1 cellular context compared by ENCODE assay signal in genomic region chr20:32474967-32475819, GRCh38.
TF ChIP-seq lines count a peak whose summit lies in the region.

No MANE protein-coding gene starts in this region.

TF ChIP-seq in HepG2, 621 proteins besides CTCF, POLR2A, EP300 and RAD21 (continued from another document and continues in another):
- TF ChIP-seq ZFP36L2 (CRISPR knock-in tag; IDR thresholded peaks at IDR 0.05) (no peak; the same call in 1 of the 2 replicates), ZNF770 (CRISPR knock-in tag; IDR thresholded peaks at IDR 0.05) (peak; percentile 54; the same call in 1 of the 2 replicates), MXD1 (CRISPR knock-in tag; IDR thresholded peaks at IDR 0.05) (peak; percentile 56), ZNF737 (CRISPR knock-in tag; IDR thresholded peaks at IDR 0.05; ENCODE audit: borderline replicate concordance) (no peak), HINFP (CRISPR knock-in tag; IDR thresholded peaks at IDR 0.05; ENCODE audit: low read depth) (peak; percentile 76; the same call in 1 of the 2 replicates), POGZ (CRISPR knock-in tag; IDR thresholded peaks at IDR 0.05) (peak; percentile 39), ZNF235 (CRISPR knock-in tag; IDR thresholded peaks at IDR 0.05; ENCODE audit: borderline replicate concordance) (no peak), ELF3 (CRISPR knock-in tag; IDR thresholded peaks at IDR 0.05) (peak; percentile 71), ZNF224 (CRISPR knock-in tag; IDR thresholded peaks at IDR 0.05) (peak; percentile 44; the same call in 1 of the 2 replicates), ZSCAN12 (CRISPR knock-in tag; IDR thresholded peaks at IDR 0.05) (peak; percentile 58; the same call in 1 of the 2 replicates), REXO4 (CRISPR knock-in tag; IDR thresholded peaks at IDR 0.05; ENCODE audit: borderline replicate concordance) (0 out of 2 replicates have a peak, but pooled peaks have one; percentile 54), ZNF30 (CRISPR knock-in tag; IDR thresholded peaks at IDR 0.05) (peak; percentile 80; the same call in 1 of the 2 replicates), SAP130 (CRISPR knock-in tag; IDR thresholded peaks at IDR 0.05; ENCODE audit: low read depth) (peak; percentile 88), ZBTB10 (CRISPR knock-in tag; IDR thresholded peaks at IDR 0.05; ENCODE audit: borderline replicate concordance) (peak; percentile 98), ZNF414 (CRISPR knock-in tag; IDR thresholded peaks at IDR 0.05) (peak; percentile 52; the same call in 1 of the 2 replicates), ZUFSP (CRISPR knock-in tag; IDR thresholded peaks at IDR 0.05; ENCODE audit: borderline replicate concordance) (no peak), KLF12 (CRISPR knock-in tag; IDR thresholded peaks at IDR 0.05; ENCODE audit: borderline replicate concordance) (peak; percentile 83; the same call in 1 of the 2 replicates), ARHGAP35 (CRISPR knock-in tag; IDR thresholded peaks at IDR 0.05; ENCODE audit: borderline replicate concordance) (peak; percentile 74), ZNF274 (CRISPR knock-in tag; IDR thresholded peaks at IDR 0.05) (peak; percentile 60; the same call in 1 of the 2 replicates), ATF5 (CRISPR knock-in tag; IDR thresholded peaks at IDR 0.05; ENCODE audit: low read depth) (peak; percentile 84; the same call in 1 of the 2 replicates), SMARCC2 (IDR thresholded peaks at IDR 0.05) (no peak), ZNF772 (CRISPR knock-in tag; IDR thresholded peaks at IDR 0.05) (peak; percentile 83), SNAPC5 (CRISPR knock-in tag; IDR thresholded peaks at IDR 0.05; ENCODE audit: borderline replicate concordance) (peak; percentile 84; the same call in 1 of the 2 replicates), FOXA3 (CRISPR knock-in tag; IDR thresholded peaks at IDR 0.05) (peak; percentile 89), SP4 (CRISPR knock-in tag; IDR thresholded peaks at IDR 0.05) (peak; percentile 67; the same call in 1 of the 2 replicates), GATAD2A (CRISPR knock-in tag; IDR thresholded peaks at IDR 0.05) (peak; percentile 87), BRD4 (CRISPR knock-in tag; IDR thresholded peaks at IDR 0.05) (peak; percentile 98), FOXM1 (CRISPR knock-in tag; IDR thresholded peaks at IDR 0.05) (peak; percentile 36; the same call in 1 of the 2 replicates), ZFP90 (CRISPR knock-in tag; IDR thresholded peaks at IDR 0.05; ENCODE audit: borderline replicate concordance) (peak; percentile 76; the same call in 1 of the 2 replicates), ZSCAN29 (CRISPR knock-in tag; conservative IDR thresholded peaks at IDR 0.05) (peak; percentile 43; the same call in 1 of the 2 replicates), ZIK1 (CRISPR knock-in tag; IDR thresholded peaks at IDR 0.05; ENCODE audit: borderline replicate concordance, low read depth) (peak; percentile 72), SOX6 (IDR thresholded peaks at IDR 0.05) (no peak), SOX6 (CRISPR knock-in tag; IDR thresholded peaks at IDR 0.05) (peak; percentile 68), BORCS8-MEF2B (CRISPR knock-in tag; IDR thresholded peaks at IDR 0.05) (peak; percentile 84), NR3C1 (CRISPR knock-in tag; IDR thresholded peaks at IDR 0.05) (no peak), SKIL (CRISPR knock-in tag; IDR thresholded peaks at IDR 0.05; ENCODE audit: borderline replicate concordance) (peak; percentile 66; the same call in 1 of the 2 replicates), MXD3 (CRISPR knock-in tag; IDR thresholded peaks at IDR 0.05) (peak; percentile 91), ZKSCAN1 (IDR thresholded peaks at IDR 0.05; ENCODE audit: low read length) (no peak), HOXA3 (CRISPR knock-in tag; IDR thresholded peaks at IDR 0.05) (peak; percentile 62; the same call in 1 of the 2 replicates), ATF3 (CRISPR knock-in tag; IDR thresholded peaks at IDR 0.05) (no peak), REL (CRISPR knock-in tag; conservative IDR thresholded peaks at IDR 0.05) (peak; percentile 74), ZFP41 (CRISPR knock-in tag; IDR thresholded peaks at IDR 0.05; ENCODE audit: borderline replicate concordance) (0 out of 2 replicates have a peak, but pooled peaks have one; percentile 19), MEIS1 (CRISPR knock-in tag; IDR thresholded peaks at IDR 0.05; ENCODE audit: borderline replicate concordance) (peak; percentile 95; the same call in 1 of the 2 replicates), BCL6 (CRISPR knock-in tag; IDR thresholded peaks at IDR 0.05) (peak; percentile 73), ZNF350 (CRISPR knock-in tag; IDR thresholded peaks at IDR 0.05; ENCODE audit: borderline replicate concordance, low read depth) (peak; percentile 62), ZNF644 (CRISPR knock-in tag; IDR thresholded peaks at IDR 0.05; ENCODE audit: low read depth) (0 out of 2 replicates have a peak, but pooled peaks have one; percentile 39)
